In genomic region chr2:37797081-37797480, GRCh38 we compare ENCODE assay signal across 16 cellular contexts.
DNase-seq lines count a peak whose midpoint lies in the region; ATAC-seq and TF ChIP-seq lines count a peak whose summit lies in the region.
"Had no signal": no experiment of that assay in that cellular context is flagged by ENCODE, and none has a peak within 500 bp of the region (broad histone marks: within the 10 kb centered on the region; RNA-seq: fewer than 3 reads in every experiment).

No MANE protein-coding gene starts in this region.

- in situ Hi-C loops in brain microvascular endothelial cell (cut with HindIII; ENCODE audit: low pct_ligation_motif_present, low sequenced_read_pairs) = no loop called here

- no peaks in the 10 kb centered on the region for H3K36me3 ChIP-seq in brain microvascular endothelial cell (replicated peaks)
- H3K36me3 ChIP-seq in muscle layer of colon (ENCODE audit: insufficient read depth, low read length) = no peaks in the 10 kb centered on the region
- H3K36me3 ChIP-seq: BLaER1 had no signal

- peak; percentile 54 for DNase-seq in AG08395 (ENCODE audit: low spot score)
- DNase-seq in HT1080 (ENCODE audit: low read depth) = peak; percentile 79
- DNase-seq in brain microvascular endothelial cell = peak; percentile 45
- DNase-seq in NCI-H82 treated with DMSO at 0.1 percent for 48 hours (lab: John Stamatoyannopoulos, UW; ENCODE audit: unreplicated experiment) = no peak
- no peak for DNase-seq in foreskin melanocyte
- no peak for DNase-seq in activated naive CD4-positive, alpha-beta T cell treated with anti-CD3 and anti-CD28 coated beads, Interleukin-2, amount 10 ng/mL, durations not matched to agents 7 days and 5 days
- DNase-seq: DMS79 treated with DMSO at 0.1 percent for 48 hours; NCI-H2029; stimulated activated CD4-positive, alpha-beta T cell treated with anti-CD3 and anti-CD28 coated beads, Interleukin-1b, Interleukin-23, amount 100 ng/mL, for 48 hours; stimulated activated CD8-positive, alpha-beta memory T cell treated with anti-CD3 and anti-CD28 coated beads, Interleukin-4, amount 100 ng/mL, for 48 hours had no signal

- no peak overlapping the region for H3K4me3 Mint-ChIP-seq in activated naive CD4-positive, alpha-beta T cell treated with anti-CD3 and anti-CD28 coated beads, Interleukin-2, amount 10 ng/mL, durations not matched to agents 7 days and 5 days

- TF ChIP-seq CTCF in brain microvascular endothelial cell (IDR thresholded peaks at IDR 0.05; ENCODE audit: low read depth, low read length, missing control alignments) = no peak

- no peak overlapping the region for H3K27ac Mint-ChIP-seq in activated naive CD4-positive, alpha-beta T cell treated with anti-CD3 and anti-CD28 coated beads, Interleukin-2, amount 10 ng/mL, durations not matched to agents 7 days and 5 days

- H3K27me3 Mint-ChIP-seq in activated naive CD4-positive, alpha-beta T cell treated with anti-CD3 and anti-CD28 coated beads, Interleukin-2, amount 10 ng/mL, durations not matched to agents 7 days and 5 days = peaks cover 16% of the 10 kb centered on the region

- no peak overlapping the region for H3K4me3 ChIP-seq in brain microvascular endothelial cell (ENCODE audit: low read depth, low read length)
- no peak overlapping the region for H3K4me3 ChIP-seq in muscle layer of colon (ENCODE audit: low read depth in 1 of 2, low read length in 2 of 2)
- H3K4me3 ChIP-seq: BLaER1, coronary artery, GM12878 had no signal

- H3K4me1 ChIP-seq in muscle layer of colon (ENCODE audit: insufficient read depth, low read length) = peaks cover 13% of the 10 kb centered on the region

- H3K9ac ChIP-seq in muscle layer of colon (ENCODE audit: low read length) = no peak overlapping the region
- H3K9ac ChIP-seq: BLaER1 had no signal

- no peaks in the 10 kb centered on the region for H3K4me1 Mint-ChIP-seq in activated naive CD4-positive, alpha-beta T cell treated with anti-CD3 and anti-CD28 coated beads, Interleukin-2, amount 10 ng/mL, durations not matched to agents 7 days and 5 days

- CTCF ChIA-PET in activated naive CD4-positive, alpha-beta T cell treated with anti-CD3 and anti-CD28 coated beads, Interleukin-2, amount 10 ng/mL, durations not matched to agents 7 days and 5 days (lab: Charles Lee) = no interaction called here

- no peaks in the 10 kb centered on the region for H3K9me3 Mint-ChIP-seq in activated naive CD4-positive, alpha-beta T cell treated with anti-CD3 and anti-CD28 coated beads, Interleukin-2, amount 10 ng/mL, durations not matched to agents 7 days and 5 days

- H3K27me3 ChIP-seq in brain microvascular endothelial cell (replicated peaks) = no peaks in the 10 kb centered on the region
- no peaks in the 10 kb centered on the region for H3K27me3 ChIP-seq in muscle layer of colon (ENCODE audit: control insufficient read depth in 1 of 2, insufficient read depth in 2 of 2, low read length in 2 of 2)
- H3K27me3 ChIP-seq: BLaER1 had no signal

- ATAC-seq in GM19397 (IDR thresholded peaks at IDR 0.05; ENCODE audit: unreplicated experiment) = no peak
- ATAC-seq: GM12878 had no signal

- no peaks in the 10 kb centered on the region for H3K36me3 Mint-ChIP-seq in activated naive CD4-positive, alpha-beta T cell treated with anti-CD3 and anti-CD28 coated beads, Interleukin-2, amount 10 ng/mL, durations not matched to agents 7 days and 5 days

- no peaks in the 10 kb centered on the region for H3K9me3 ChIP-seq in muscle layer of colon (ENCODE audit: low read length)
- H3K9me3 ChIP-seq: BLaER1 had no signal

- H3K27ac ChIP-seq in brain microvascular endothelial cell = peak overlapping the region; percentile 33
- peak overlapping the region; percentile 19 for H3K27ac ChIP-seq in muscle layer of colon (ENCODE audit: low read depth, low read length)
- H3K27ac ChIP-seq: BLaER1, coronary artery, VCaP had no signal

Comparison
In these comparisons a context has a peak if more than half of its experiments do, and no peak if none do; other contexts are left out.
1. DNase-seq: peak in AG08395 (single experiment), HT1080 (single experiment) and brain microvascular endothelial cell (single experiment); none in NCI-H82 treated with DMSO at 0.1 percent for 48 hours (single experiment), foreskin melanocyte (single experiment) and activated naive CD4-positive, alpha-beta T cell treated with anti-CD3 and anti-CD28 coated beads, Interleukin-2, amount 10 ng/mL, durations not matched to agents 7 days and 5 days (single experiment).